Comparison of ENCODE assay signal across 11 cellular contexts in the genomic region with DNA sequence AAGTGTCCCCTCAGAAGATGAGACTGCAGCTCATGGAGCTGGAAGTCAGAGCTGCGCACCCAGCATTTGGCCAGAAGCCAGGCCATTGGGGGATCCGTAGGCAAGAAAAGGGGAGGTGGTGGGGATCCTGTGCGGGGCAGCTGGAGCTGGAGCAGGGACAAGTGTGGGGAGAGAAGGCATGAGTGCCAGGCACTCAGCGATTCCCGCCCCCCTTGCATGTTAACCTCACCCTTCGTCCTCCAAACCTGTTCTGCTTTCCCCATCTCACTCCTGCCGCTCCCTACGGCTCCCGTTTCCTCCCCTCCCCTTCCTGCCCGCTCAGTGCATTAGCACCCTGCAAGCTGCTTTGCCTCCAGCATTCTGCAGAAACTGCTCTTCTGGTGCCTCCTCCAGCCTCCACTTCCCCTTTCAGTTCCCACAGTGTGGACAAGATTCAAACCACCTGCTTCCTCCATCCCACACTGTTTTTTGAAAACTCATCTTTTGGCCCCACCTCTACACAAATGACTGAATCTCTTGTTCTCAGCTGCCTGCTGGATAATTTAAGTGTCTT. TPM values are rescaled to one million over a fixed set of nuclear protein-coding genes. Genes with fewer than 3 reads are reported as not detected.
DNase-seq lines count a peak whose midpoint lies in the region; ATAC-seq, FAIRE-seq and TF ChIP-seq lines count a peak whose summit lies in the region.
"Had no signal": no experiment of that assay in that cellular context is flagged by ENCODE, and none has a peak within 500 bp of the region (broad histone marks: within the 10 kb centered on the region; RNA-seq: fewer than 3 reads in every experiment).

No MANE protein-coding gene starts in this region.

- peak; percentile 55 for FAIRE-seq in bronchial epithelial cell (lab: Jason Lieb, UNC)

- H3K27me3 ChIP-seq in bronchial epithelial cell (ENCODE audit: control insufficient read depth, insufficient read depth, low read length), result peaks cover 18% of the 10 kb centered on the region

- no peaks in the 10 kb centered on the region for H3K36me3 ChIP-seq in bronchial epithelial cell (ENCODE audit: control insufficient read depth, insufficient read depth, low read length)

- TF ChIP-seq EP300 in Ishikawa (IDR thresholded peaks at IDR 0.05; ENCODE audit: borderline replicate concordance), result no peak

- TF ChIP-seq CTCF in bronchial epithelial cell (IDR thresholded peaks at IDR 0.05; ENCODE audit: insufficient read depth, low read length, severe bottlenecking), result no peak

- ATAC-seq in GM18909 (IDR thresholded peaks at IDR 0.05; ENCODE audit: poor library complexity, unreplicated experiment), result peak; percentile 45

- no peak for TF ChIP-seq RAD21 in Ishikawa (IDR thresholded peaks at IDR 0.05; ENCODE audit: low read depth)

- H3K4me3 ChIP-seq in bronchial epithelial cell (ENCODE audit: low read depth, low read length), result no peak overlapping the region

- DNase-seq in CD1c-positive myeloid dendritic cell (ENCODE audit: extremely low spot score) (peak; percentile 87), bronchial epithelial cell (ENCODE audit: low read depth) (no peak), HPDE6-E6E7 (ENCODE audit: extremely low spot score) (no peak), NCI-H1417 treated with DMSO at 0.1 percent for 48 hours (lab: John Stamatoyannopoulos, UW) (no peak), HUDEP-2 (lab: John Stamatoyannopoulos, UW; ENCODE audit: unreplicated experiment in 76 of 76) (no peak), AG08395 (ENCODE audit: low spot score) (no peak)
- DNase-seq: erythroblast; stimulated activated CD4-positive, alpha-beta T cell treated with anti-CD3 and anti-CD28 coated beads, Interleukin-2, amount 100 ng/mL, for 48 hours had no signal

TF ChIP-seq in Ishikawa, 13 proteins besides CTCF, POLR2A, EP300 and RAD21:
- TF ChIP-seq TCF12 (IDR thresholded peaks at IDR 0.05; ENCODE audit: low read depth) (no peak), TEAD4 (IDR thresholded peaks at IDR 0.05) (no peak), CREB1 (IDR thresholded peaks at IDR 0.05; ENCODE audit: low read depth) (no peak), YY1 (IDR thresholded peaks at IDR 0.05; ENCODE audit: low read depth) (no peak), TAF1 (IDR thresholded peaks at IDR 0.05; ENCODE audit: low read depth) (no peak), NFIC (IDR thresholded peaks at IDR 0.05) (peak; percentile 45; the same call in 1 of the 2 replicates)

RNA-seq across cellular contexts. Expression of a gene that starts 5.6 kb away (rescaled TPM):
- total RNA-seq in bronchial epithelial cell, result under 0.01 TPM in 1 of 2 replicates, not detected in the other
- total RNA-seq: Daoy had no signal

RNA-seq across cellular contexts. Expression of a gene that starts 51.6 kb away (rescaled TPM):
- total RNA-seq in bronchial epithelial cell, result not detected in 2 replicates
- total RNA-seq: Daoy had no signal
